ENCODE assay signal across 8 cellular contexts in genomic region chr20:47358672-47359532, GRCh38. TPM values are rescaled to one million over a fixed set of nuclear protein-coding genes. Genes with fewer than 3 reads are reported as not detected.
DNase-seq lines count a peak whose midpoint lies in the region; ATAC-seq and TF ChIP-seq lines count a peak whose summit lies in the region.

No MANE protein-coding gene starts in this region.

- H3K79me2 ChIP-seq in neural progenitor cell (ENCODE audit: low read depth), result peaks cover 87% of the 10 kb centered on the region

- H3K9ac ChIP-seq in neural progenitor cell, result no peak overlapping the region

- no peaks in the 10 kb centered on the region for H3K27me3 Mint-ChIP-seq in T-helper 1 cell treated with Interleukin-12 subunit alpha and Interleukin-12 subunit beta and Interleukin-4 antibody, amounts not matched to agents 30 μg/mL and 1 μg/mL, for 36 hours (ENCODE audit: low read depth)
- no peaks in the 10 kb centered on the region for H3K27me3 Mint-ChIP-seq in activated B cell treated with CpG ODN at 0.5 μM for 24 hours
- H3K27me3 Mint-ChIP-seq in neural progenitor cell (ENCODE audit: insufficient read depth, low read depth), result peaks cover 8% of the 10 kb centered on the region

- ATAC-seq in activated B cell treated with CpG ODN at 0.5 μM for 24 hours (ENCODE audit: low read depth), result no peak
- no peak for ATAC-seq in HG03280 (IDR thresholded peaks at IDR 0.05; ENCODE audit: unreplicated experiment)
- no peak for ATAC-seq in HG03196 (IDR thresholded peaks at IDR 0.05; ENCODE audit: unreplicated experiment)

- intact Hi-C loops in activated B cell treated with CpG ODN at 0.5 μM for 24 hours (cut with micrococcal nuclease), result no loop called here

- H3K4me1 ChIP-seq in neural progenitor cell, result peaks cover 86% of the 10 kb centered on the region

- H3K4me1 Mint-ChIP-seq in T-helper 1 cell treated with Interleukin-12 subunit alpha and Interleukin-12 subunit beta and Interleukin-4 antibody, amounts not matched to agents 30 μg/mL and 1 μg/mL, for 36 hours (ENCODE audit: low read depth), result peaks cover 50% of the 10 kb centered on the region
- H3K4me1 Mint-ChIP-seq in activated B cell treated with CpG ODN at 0.5 μM for 24 hours (peaks cover 57% of the 10 kb centered on the region), neural progenitor cell (peaks cover 68% of the 10 kb centered on the region)

- TF ChIP-seq CTCF in activated B cell treated with CpG ODN at 0.5 μM for 24 hours (IDR thresholded peaks at IDR 0.05) (no peak), foreskin fibroblast (IDR thresholded peaks at IDR 0.05; ENCODE audit: low read depth, low read length) (no peak), neural progenitor cell (IDR thresholded peaks at IDR 0.05) (no peak)

- H3K36me3 Mint-ChIP-seq in T-helper 1 cell treated with Interleukin-12 subunit alpha and Interleukin-12 subunit beta and Interleukin-4 antibody, amounts not matched to agents 30 μg/mL and 1 μg/mL, for 36 hours (ENCODE audit: low read depth), result peaks cover 3% of the 10 kb centered on the region
- no peaks in the 10 kb centered on the region for H3K36me3 Mint-ChIP-seq in activated B cell treated with CpG ODN at 0.5 μM for 24 hours (ENCODE audit: low read depth)
- H3K36me3 Mint-ChIP-seq in neural progenitor cell, result no peaks in the 10 kb centered on the region

- H3K4me3 Mint-ChIP-seq in T-helper 1 cell treated with Interleukin-12 subunit alpha and Interleukin-12 subunit beta and Interleukin-4 antibody, amounts not matched to agents 30 μg/mL and 1 μg/mL, for 36 hours, result no peak overlapping the region
- H3K4me3 Mint-ChIP-seq in activated B cell treated with CpG ODN at 0.5 μM for 24 hours, result peak overlapping the region; percentile 68
- peak overlapping the region; percentile 77 for H3K4me3 Mint-ChIP-seq in neural progenitor cell

- no peak overlapping the region for H2AFZ ChIP-seq in neural progenitor cell (replicated peaks)

- no peaks in the 10 kb centered on the region for H4K20me1 ChIP-seq in neural progenitor cell (ENCODE audit: low read depth)

- DNase-seq in T-helper 1 cell (no peak), NCI-H1092 treated with DMSO at 0.1 percent for 48 hours (lab: John Stamatoyannopoulos, UW) (peak; percentile 70), activated B cell treated with CpG ODN at 0.5 μM for 24 hours (no peak), foreskin fibroblast (peak; percentile 95 to 97), neural progenitor cell (ENCODE audit: low spot score) (peak; percentile 85)

- peak overlapping the region; percentile 79 for H3K4me2 ChIP-seq in neural progenitor cell

- no peaks in the 10 kb centered on the region for H3K27me3 ChIP-seq in neural progenitor cell

- peak overlapping the region; percentile 76 for H3K27ac Mint-ChIP-seq in T-helper 1 cell treated with Interleukin-12 subunit alpha and Interleukin-12 subunit beta and Interleukin-4 antibody, amounts not matched to agents 30 μg/mL and 1 μg/mL, for 36 hours
- H3K27ac Mint-ChIP-seq in activated B cell treated with CpG ODN at 0.5 μM for 24 hours (no peak overlapping the region), neural progenitor cell (no peak overlapping the region)

- no peaks in the 10 kb centered on the region for H3K36me3 ChIP-seq in neural progenitor cell

- peak overlapping the region; percentile 98 for H3K27ac ChIP-seq in neural progenitor cell

- H3F3A ChIP-seq in neural progenitor cell (ENCODE audit: low read depth), result peaks cover 85% of the 10 kb centered on the region

- CTCF ChIA-PET in activated B cell treated with CpG ODN at 0.5 μM for 24 hours (lab: Charles Lee), result interaction anchor here (2.1 to 11.0 kb wide), 2 partner anchors 25 to 262 kb away, joined by 7 to 84 read pairs; no protein-coding TSS in a partner anchor

- H3K4me3 ChIP-seq in foreskin fibroblast (ENCODE audit: low read depth in 1 of 2, low read length in 2 of 2) (peak overlapping the region; percentile 15 to 18), neural progenitor cell (no peak overlapping the region)

- POLR2A ChIA-PET in activated B cell treated with CpG ODN at 0.5 μM for 24 hours (lab: Charles Lee), result interaction anchor here (1.1 to 5.6 kb wide), 8 partner anchors 9 to 252 kb away, joined by 3 to 37 read pairs (median 6); no protein-coding TSS in a partner anchor

- H3K9me3 Mint-ChIP-seq in T-helper 1 cell treated with Interleukin-12 subunit alpha and Interleukin-12 subunit beta and Interleukin-4 antibody, amounts not matched to agents 30 μg/mL and 1 μg/mL, for 36 hours, result no peaks in the 10 kb centered on the region
- H3K9me3 Mint-ChIP-seq in activated B cell treated with CpG ODN at 0.5 μM for 24 hours (no peaks in the 10 kb centered on the region), neural progenitor cell (no peaks in the 10 kb centered on the region)

- H3K9me3 ChIP-seq in neural progenitor cell (ENCODE audit: low read depth), result no peaks in the 10 kb centered on the region

RNA-seq across cellular contexts. Expression of gene ZMYND8, which starts 2.4 kb away (rescaled TPM):
- total RNA-seq in activated B cell treated with CpG ODN at 0.5 μM for 24 hours (42.6 and 44.7 TPM in 2 replicates), neural progenitor cell (ENCODE audit: low replicate concordance) (59.0 and 59.4 TPM in 2 replicates)

Comparison
In these comparisons a context has a peak if more than half of its experiments do, and no peak if none do; other contexts are left out.
1. DNase-seq: peak in NCI-H1092 treated with DMSO at 0.1 percent for 48 hours (single experiment), foreskin fibroblast (2 of 2) and neural progenitor cell (single experiment); none in T-helper 1 cell (0 of 5) and activated B cell treated with CpG ODN at 0.5 μM for 24 hours (single experiment).